ENCODE assay signal across 12 cellular contexts in the genomic region with DNA sequence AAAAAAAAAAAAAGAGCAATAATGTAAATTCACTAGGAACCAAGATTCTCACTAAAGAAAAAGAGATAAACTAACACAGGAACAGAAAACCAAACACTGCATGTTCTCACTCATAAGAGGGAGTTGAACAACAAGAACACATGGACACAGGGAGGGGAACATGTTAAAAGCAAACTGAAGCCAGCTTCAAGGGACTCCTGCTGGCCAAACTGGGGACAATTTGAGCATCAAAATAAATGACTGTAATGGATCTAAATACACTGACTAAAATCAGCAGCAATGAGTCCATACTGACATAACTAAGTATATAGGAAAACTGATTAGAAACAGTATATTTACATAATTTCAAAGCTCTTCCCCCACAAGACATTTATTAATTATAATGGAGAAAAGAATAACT.
DNase-seq lines count a peak whose midpoint lies in the region; ATAC-seq and TF ChIP-seq lines count a peak whose summit lies in the region.
"Had no signal": no experiment of that assay in that cellular context is flagged by ENCODE, and none has a peak within 500 bp of the region (broad histone marks: within the 10 kb centered on the region; RNA-seq: fewer than 3 reads in every experiment).

No MANE protein-coding gene starts in this region.

- no peak overlapping the region for H3K27ac Mint-ChIP-seq in CD4-positive, alpha-beta T cell
- H3K27ac Mint-ChIP-seq: activated naive CD8-positive, alpha-beta T cell had no signal

- H3K4me3 ChIP-seq in AG09309 (ENCODE audit: control insufficient read depth, low read depth, low read length) = no peak overlapping the region
- H3K4me3 ChIP-seq: prostate gland, upper lobe of left lung had no signal

- no peaks in the 10 kb centered on the region for H3K27me3 ChIP-seq in CD4-positive, alpha-beta T cell (ENCODE audit: control insufficient read depth, insufficient read depth, low read length)
- H3K27me3 ChIP-seq: upper lobe of left lung had no signal

- no peaks in the 10 kb centered on the region for H3K27me3 Mint-ChIP-seq in CD4-positive, alpha-beta T cell
- H3K27me3 Mint-ChIP-seq: activated naive CD8-positive, alpha-beta T cell had no signal

- ATAC-seq in CD4-positive, alpha-beta T cell (ENCODE audit: poor library complexity) = no peak
- no peak for ATAC-seq in HG03565 (IDR thresholded peaks at IDR 0.05; ENCODE audit: unreplicated experiment)

- H3K36me3 Mint-ChIP-seq in CD4-positive, alpha-beta T cell (ENCODE audit: low read depth) = peaks cover 81% of the 10 kb centered on the region

- DNase-seq in AG09309 (ENCODE audit: low read depth) (no peak), GM13977 (ENCODE audit: low spot score) (no peak), NCI-H69 (lab: John Stamatoyannopoulos, UW) (peak; percentile 5), erythroblast (lab: John Stamatoyannopoulos, UW) (peak; percentile 17 to 19), GM03348 (ENCODE audit: low spot score) (no peak), hypothalamus (lab: John Stamatoyannopoulos, UW) (no peak)
- DNase-seq in CD4-positive, alpha-beta T cell = no peak
- DNase-seq: activated CD4-positive, alpha-beta T cell treated with anti-CD3 and anti-CD28 coated beads, Interleukin-2, amount 50 U/mL, for 1 hour; upper lobe of left lung had no signal

- POLR2A ChIA-PET in CD4-positive, alpha-beta T cell (lab: Charles Lee) = no interaction called here

- intact Hi-C loops in CD4-positive, alpha-beta T cell (cut with DNase I, micrococcal nuclease) = no loop called here

- TF ChIP-seq POLR2A in erythroblast (IDR thresholded peaks at IDR 0.05; ENCODE audit: low read length) = no peak

- H3K4me3 Mint-ChIP-seq in CD4-positive, alpha-beta T cell = no peak overlapping the region
- H3K4me3 Mint-ChIP-seq: activated naive CD8-positive, alpha-beta T cell had no signal

- H3K27ac ChIP-seq in CD4-positive, alpha-beta T cell (ENCODE audit: low read depth, low read length) = no peak overlapping the region
- H3K27ac ChIP-seq: prostate gland, upper lobe of left lung had no signal

- CTCF ChIA-PET in CD4-positive, alpha-beta T cell (lab: Charles Lee) = interaction anchor here (0.7 kb wide), 1 partner anchor 72 kb away, joined by 3 read pairs; no protein-coding TSS in a partner anchor

- in situ Hi-C loops in GM13977 (cut with MboI; ENCODE audit: low pct_unique_long_range_greater_than_20kb, low sequenced_read_pairs, unreplicated experiment) = no loop called here

- TF ChIP-seq CTCF in AG09309 (IDR thresholded peaks at IDR 0.05; ENCODE audit: control insufficient read depth, insufficient read depth, low read depth, low read length, missing control alignments) (peak; percentile 8), GM13977 (IDR thresholded peaks at IDR 0.05; ENCODE audit: extremely low read depth, insufficient read depth, missing control alignments) (peak; percentile 13)
- no peak for TF ChIP-seq CTCF in CD4-positive, alpha-beta T cell (IDR thresholded peaks at IDR 0.05)

- no peaks in the 10 kb centered on the region for H3K9me3 ChIP-seq in CD4-positive, alpha-beta T cell (ENCODE audit: control insufficient read depth, low read length)
- H3K9me3 ChIP-seq: prostate gland, upper lobe of left lung had no signal

- peaks cover 15% of the 10 kb centered on the region for H3K4me1 Mint-ChIP-seq in CD4-positive, alpha-beta T cell (ENCODE audit: low read depth)

- no peaks in the 10 kb centered on the region for H3K9me3 Mint-ChIP-seq in CD4-positive, alpha-beta T cell

Comparison
In these comparisons a context has a peak if more than half of its experiments do, and no peak if none do; other contexts are left out.
1. DNase-seq: peak in NCI-H69 (single experiment) and erythroblast (2 of 2); none in AG09309 (single experiment), GM13977 (single experiment), CD4-positive, alpha-beta T cell (0 of 10), GM03348 (single experiment) and hypothalamus (0 of 51).